32 cellular contexts compared by ENCODE assay signal in the genomic region with DNA sequence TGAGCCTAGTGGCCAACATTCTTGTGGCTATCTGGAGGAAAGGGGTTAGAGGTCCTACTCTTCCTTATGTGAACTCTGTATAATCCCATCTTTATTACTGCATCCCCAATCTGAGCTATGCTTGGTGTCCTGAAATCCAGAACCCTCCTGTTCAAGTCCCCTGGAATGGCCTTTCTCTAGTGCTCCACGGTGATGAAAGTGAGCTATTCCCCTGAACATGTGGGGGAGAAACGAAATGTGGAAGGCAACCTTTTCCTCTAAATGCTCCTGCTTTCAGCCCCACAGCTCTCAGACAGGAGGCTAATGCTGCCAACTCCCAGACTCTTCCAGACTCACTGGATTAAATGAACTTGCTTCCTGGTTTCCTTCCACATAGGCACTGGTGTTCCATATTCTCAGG. TPM values are rescaled to one million over a fixed set of nuclear protein-coding genes. Genes with fewer than 3 reads are reported as not detected.
DNase-seq lines count a peak whose midpoint lies in the region; ATAC-seq and TF ChIP-seq lines count a peak whose summit lies in the region.
"Had no signal": no experiment of that assay in that cellular context is flagged by ENCODE, and none has a peak within 500 bp of the region (broad histone marks: within the 10 kb centered on the region; RNA-seq: fewer than 3 reads in every experiment).

No MANE protein-coding gene starts in this region.

- 78 to 80% methylated on average over 2 of the region's 2 CpGs for WGBS in heart right ventricle, 2 donors

- H3K4me1 ChIP-seq in cardiac muscle cell (ENCODE audit: low read depth): peaks cover 9% of the 10 kb centered on the region
- peaks cover 3 to 31% (median 20%) of the 10 kb centered on the region in 9 donors for H3K4me1 ChIP-seq in heart right ventricle

- peaks cover 10% of the 10 kb centered on the region for H3K9me3 Mint-ChIP-seq in WTC11
- peaks cover 9% of the 10 kb centered on the region for H3K9me3 Mint-ChIP-seq in memory B cell
- H3K9me3 Mint-ChIP-seq: activated naive CD8-positive, alpha-beta T cell treated with anti-CD3 and anti-CD28 coated beads, Interleukin-2, amount 10 ng/mL, durations not matched to agents 7 days and 5 days had no signal

- DNase-seq in cardiac muscle cell (ENCODE audit: low read depth in 1 of 2, low spot score in 1 of 2) (no peak), heart right ventricle (no peak), WTC11 (ENCODE audit: low spot score) (no peak), memory B cell (ENCODE audit: low spot score in 2 of 2) (no peak), GM13977 (ENCODE audit: low spot score) (no peak), NCI-H2107 (lab: John Stamatoyannopoulos, UW) (no peak), foreskin melanocyte (no peak)
- DNase-seq: activated CD4-positive, alpha-beta T cell treated with anti-CD3 and anti-CD28 coated beads for 48 hours; activated effector memory CD4-positive, alpha-beta T cell treated with anti-CD3 and anti-CD28 coated beads, Interleukin-2, amount 50 U/mL, for 16 hours; activated naive CD8-positive, alpha-beta T cell treated with anti-CD3 and anti-CD28 coated beads, Interleukin-2, amount 10 ng/mL, durations not matched to agents 7 days and 5 days; AML-193; DMS153; gastrocnemius medialis; MM.1S; mucosa of descending colon; NCI-H1417; NCI-H2029 treated with DMSO at 0.1 percent for 48 hours; NCI-H2227 treated with DMSO at 0.1 percent for 48 hours; NCI-H526; NK-92 treated with Interleukin-12 subunit alpha and Interleukin-12 subunit beta, amount 100 ng/mL, for 24 hours; PC-9; right cardiac atrium; Right ventricle myocardium superior; spleen; stimulated activated CD4-positive, alpha-beta T cell treated with anti-CD3 and anti-CD28 coated beads, Interleukin-2, amount 100 ng/mL, for 24 hours; stimulated activated naive CD8-positive, alpha-beta T cell treated with anti-CD3 and anti-CD28 coated beads, Interleukin-15, Interleukin-2, amounts not matched to agents 100 U/mL and 50 U/mL, for 24 hours; testis had no signal

- H3K27ac ChIP-seq in cardiac muscle cell: peak overlapping the region; percentile 15
- no peak overlapping the region for H3K27ac ChIP-seq in heart right ventricle
- H3K27ac ChIP-seq: gastrocnemius medialis, hepatocyte, PC-9, spleen, testis, VCaP had no signal

- no peaks in the 10 kb centered on the region for H3K36me3 ChIP-seq in cardiac muscle cell
- H3K36me3 ChIP-seq in heart right ventricle: peaks cover 0 to 12% (median 0%) of the 10 kb centered on the region in 9 donors

- H3K9me3 ChIP-seq in cardiac muscle cell (ENCODE audit: low read depth) (no peaks in the 10 kb centered on the region), heart right ventricle (peaks cover 0 to 8% (median 0%) of the 10 kb centered on the region in 11 donors)
- H3K9me3 ChIP-seq: gastrocnemius medialis, HAP-1, mucosa of descending colon, testis had no signal

- intact Hi-C loops in heart right ventricle (cut with DNase I): no loop called here

- H3K4me1 Mint-ChIP-seq in WTC11 (peaks cover 18% of the 10 kb centered on the region), memory B cell (peaks cover 9% of the 10 kb centered on the region)

- CTCF ChIA-PET in WTC11 (lab: Charles Lee): interaction anchor here (0.6 to 1.7 kb wide), 2 partner anchors 61 to 68 kb away, joined by 3 to 4 read pairs; no protein-coding TSS in a partner anchor

- in situ Hi-C loops in GM13977 (cut with MboI; ENCODE audit: low pct_unique_long_range_greater_than_20kb, low sequenced_read_pairs, unreplicated experiment): no loop called here

- POLR2A ChIA-PET in WTC11 (lab: Charles Lee): no interaction called here

- no peaks in the 10 kb centered on the region for H3K27me3 Mint-ChIP-seq in WTC11 (ENCODE audit: low read depth)
- no peaks in the 10 kb centered on the region for H3K27me3 Mint-ChIP-seq in memory B cell
- H3K27me3 Mint-ChIP-seq: activated naive CD8-positive, alpha-beta T cell treated with anti-CD3 and anti-CD28 coated beads, Interleukin-2, amount 10 ng/mL, durations not matched to agents 7 days and 5 days had no signal

- H3K4me3 ChIP-seq in cardiac muscle cell: no peak overlapping the region
- H3K4me3 ChIP-seq in heart right ventricle: no peak overlapping the region
- H3K4me3 ChIP-seq: gastrocnemius medialis, HAP-1, hepatocyte, lung, mucosa of descending colon, PC-9, spleen, testis had no signal

- ATAC-seq in heart right ventricle: no peak
- ATAC-seq in WTC11: no peak
- no peak for ATAC-seq in memory B cell (ENCODE audit: low read depth)
- ATAC-seq in HG03432 (IDR thresholded peaks at IDR 0.05; ENCODE audit: unreplicated experiment): no peak
- ATAC-seq: gastrocnemius medialis; mucosa of descending colon; right cardiac atrium; stimulated activated naive CD8-positive, alpha-beta T cell treated with anti-CD3 and anti-CD28 coated beads, Interleukin-15, Interleukin-2, amounts not matched to agents 100 U/mL and 50 U/mL, for 24 hours had no signal

- H3K36me3 Mint-ChIP-seq in WTC11 (peaks cover 3% of the 10 kb centered on the region; the same call in 1 of the 2 replicates), memory B cell (peaks cover 25% of the 10 kb centered on the region)

- H3K27ac Mint-ChIP-seq in WTC11: peak overlapping the region; percentile 17; the same call in 1 of the 2 replicates
- H3K27ac Mint-ChIP-seq in memory B cell: peak overlapping the region; percentile 71
- H3K27ac Mint-ChIP-seq: activated naive CD8-positive, alpha-beta T cell treated with anti-CD3 and anti-CD28 coated beads, Interleukin-2, amount 10 ng/mL, durations not matched to agents 7 days and 5 days had no signal

- TF ChIP-seq CTCF in cardiac muscle cell (IDR thresholded peaks at IDR 0.05; ENCODE audit: low read depth, low read length) (no peak), heart right ventricle (IDR thresholded peaks at IDR 0.05) (no peak), WTC11 (IDR thresholded peaks at IDR 0.05) (no peak), GM13977 (IDR thresholded peaks at IDR 0.05; ENCODE audit: extremely low read depth, insufficient read depth, missing control alignments) (no peak)

- H3K27me3 ChIP-seq in cardiac muscle cell: no peaks in the 10 kb centered on the region
- no peaks in the 10 kb centered on the region for H3K27me3 ChIP-seq in heart right ventricle
- H3K27me3 ChIP-seq: gastrocnemius medialis, hepatocyte, spleen, testis had no signal

- no peak overlapping the region for H3K4me3 Mint-ChIP-seq in WTC11
- H3K4me3 Mint-ChIP-seq in memory B cell: no peak overlapping the region
- H3K4me3 Mint-ChIP-seq: activated naive CD8-positive, alpha-beta T cell treated with anti-CD3 and anti-CD28 coated beads, Interleukin-2, amount 10 ng/mL, durations not matched to agents 7 days and 5 days had no signal

TF ChIP-seq in WTC11, 78 proteins besides CTCF, POLR2A, EP300 and RAD21 (continues in another document):
- TF ChIP-seq NFATC4 (CRISPR knock-in tag; IDR thresholded peaks at IDR 0.05) (no peak), ATF1 (CRISPR knock-in tag; IDR thresholded peaks at IDR 0.05) (no peak), NR2C2 (CRISPR knock-in tag; IDR thresholded peaks at IDR 0.05) (no peak), MAX (CRISPR knock-in tag; IDR thresholded peaks at IDR 0.05) (no peak)
- TF ChIP-seq, protein P1, sequence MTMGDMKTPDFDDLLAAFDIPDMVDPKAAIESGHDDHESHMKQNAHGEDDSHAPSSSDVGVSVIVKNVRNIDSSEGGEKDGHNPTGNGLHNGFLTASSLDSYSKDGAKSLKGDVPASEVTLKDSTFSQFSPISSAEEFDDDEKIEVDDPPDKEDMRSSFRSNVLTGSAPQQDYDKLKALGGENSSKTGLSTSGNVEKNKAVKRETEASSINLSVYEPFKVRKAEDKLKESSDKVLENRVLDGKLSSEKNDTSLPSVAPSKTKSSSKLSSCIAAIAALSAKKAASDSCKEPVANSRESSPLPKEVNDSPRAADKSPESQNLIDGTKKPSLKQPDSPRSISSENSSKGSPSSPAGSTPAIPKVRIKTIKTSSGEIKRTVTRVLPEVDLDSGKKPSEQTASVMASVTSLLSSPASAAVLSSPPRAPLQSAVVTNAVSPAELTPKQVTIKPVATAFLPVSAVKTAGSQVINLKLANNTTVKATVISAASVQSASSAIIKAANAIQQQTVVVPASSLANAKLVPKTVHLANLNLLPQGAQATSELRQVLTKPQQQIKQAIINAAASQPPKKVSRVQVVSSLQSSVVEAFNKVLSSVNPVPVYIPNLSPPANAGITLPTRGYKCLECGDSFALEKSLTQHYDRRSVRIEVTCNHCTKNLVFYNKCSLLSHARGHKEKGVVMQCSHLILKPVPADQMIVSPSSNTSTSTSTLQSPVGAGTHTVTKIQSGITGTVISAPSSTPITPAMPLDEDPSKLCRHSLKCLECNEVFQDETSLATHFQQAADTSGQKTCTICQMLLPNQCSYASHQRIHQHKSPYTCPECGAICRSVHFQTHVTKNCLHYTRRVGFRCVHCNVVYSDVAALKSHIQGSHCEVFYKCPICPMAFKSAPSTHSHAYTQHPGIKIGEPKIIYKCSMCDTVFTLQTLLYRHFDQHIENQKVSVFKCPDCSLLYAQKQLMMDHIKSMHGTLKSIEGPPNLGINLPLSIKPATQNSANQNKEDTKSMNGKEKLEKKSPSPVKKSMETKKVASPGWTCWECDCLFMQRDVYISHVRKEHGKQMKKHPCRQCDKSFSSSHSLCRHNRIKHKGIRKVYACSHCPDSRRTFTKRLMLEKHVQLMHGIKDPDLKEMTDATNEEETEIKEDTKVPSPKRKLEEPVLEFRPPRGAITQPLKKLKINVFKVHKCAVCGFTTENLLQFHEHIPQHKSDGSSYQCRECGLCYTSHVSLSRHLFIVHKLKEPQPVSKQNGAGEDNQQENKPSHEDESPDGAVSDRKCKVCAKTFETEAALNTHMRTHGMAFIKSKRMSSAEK (CRISPR knock-in tag; IDR thresholded peaks at IDR 0.05; ENCODE audit: borderline replicate concordance): no peak

RNA-seq across cellular contexts. Expression of gene PGAM5, which starts 2.5 kb away (rescaled TPM):
- total RNA-seq in cardiac muscle cell: 23.8 and 42.0 TPM in 2 replicates
- 18.4 and 28.5 TPM in 2 replicates for polyA plus RNA-seq in cardiac muscle cell
- 10 to 100 TPM; 22.7 to 37.6 (median 31.7) TPM for total RNA-seq in heart right ventricle
- 10 to 100 TPM; 17.5 to 24.9 TPM for polyA plus RNA-seq in heart right ventricle
- total RNA-seq in WTC11 (2021): 76.8 to 89.7 TPM (median 81.0 TPM) in 3 replicates

RNA-seq across cellular contexts. Expression of gene PXMP2, which starts 20.8 kb away (rescaled TPM):
- total RNA-seq in cardiac muscle cell (41.6 and 87.8 TPM in 2 replicates), heart right ventricle (10 to 100 TPM; 29.0 to 75.6 (median 46.7) TPM), WTC11 (2021) (12.0 to 13.2 TPM (median 12.6 TPM) in 3 replicates)
- polyA plus RNA-seq in cardiac muscle cell (70.1 and 111 TPM in 2 replicates), heart right ventricle (10 to 100 TPM; 17.7 to 62.4 TPM)

RNA-seq across cellular contexts. Expression of gene POLE, which starts 21.0 kb away (rescaled TPM):
- 20.1 and 46.1 TPM in 2 replicates for total RNA-seq in cardiac muscle cell
- polyA plus RNA-seq in cardiac muscle cell: 13.3 and 19.3 TPM in 2 replicates
- 10 to 100 TPM in 4 of 10 donors, 1 to 10 TPM in 6; 6.8 to 22.8 (median 8.8) TPM for total RNA-seq in heart right ventricle
- polyA plus RNA-seq in heart right ventricle: 10 to 100 TPM; 11.2 to 25.8 TPM
- 120 to 144 TPM (median 126 TPM) in 3 replicates for total RNA-seq in WTC11 (2021)

RNA-seq across cellular contexts. Expression of gene ANKLE2, which starts 53.5 kb away (rescaled TPM):
- total RNA-seq in cardiac muscle cell (37.2 and 37.9 TPM in 2 replicates), heart right ventricle (10 to 100 TPM; 23.5 to 39.4 (median 30.5) TPM), WTC11 (2021) (50.3 to 63.8 TPM (median 50.6 TPM) in 3 replicates)
- polyA plus RNA-seq in cardiac muscle cell (27.8 and 37.1 TPM in 2 replicates), heart right ventricle (10 to 100 TPM; 17.4 to 23.1 TPM)
